Comparison of ENCODE assay signal across 13 cellular contexts in genomic region chr14:100688598-100689499, GRCh38. TPM values are rescaled to one million over a fixed set of nuclear protein-coding genes. Genes with fewer than 3 reads are reported as not detected.
DNase-seq lines count a peak whose midpoint lies in the region; TF ChIP-seq lines count a peak whose summit lies in the region.
"Had no signal": no experiment of that assay in that cellular context is flagged by ENCODE, and none has a peak within 500 bp of the region (broad histone marks: within the 10 kb centered on the region; RNA-seq: fewer than 3 reads in every experiment).

No MANE protein-coding gene starts in this region.

- WGBS in mammary epithelial cell (ENCODE audit: low coverage, missing lambda C conversion rate): 77% methylated on average over 21 of the region's 26 CpGs

- H3K27ac ChIP-seq in mammary epithelial cell (ENCODE audit: insufficient read depth, low read depth, low read length): no peak overlapping the region
- H3K27ac ChIP-seq in right atrium auricular region: no peak overlapping the region
- no peak overlapping the region for H3K27ac ChIP-seq in CD8-positive, alpha-beta memory T cell (ENCODE audit: low read depth, low read length)

- H3K4me3 ChIP-seq in MG63: no peak overlapping the region
- no peak overlapping the region for H3K4me3 ChIP-seq in mammary epithelial cell (replicated peaks in 1 of 3; ENCODE audit: insufficient read depth in 1 of 3, low read depth in 2 of 3, low read length in 3 of 3)
- no peak overlapping the region for H3K4me3 ChIP-seq in right atrium auricular region
- no peak overlapping the region for H3K4me3 ChIP-seq in CD8-positive, alpha-beta memory T cell (ENCODE audit: low read length)

- H3K36me3 Mint-ChIP-seq in CD8-positive, alpha-beta memory T cell: no peaks in the 10 kb centered on the region

- H3K4me3 Mint-ChIP-seq in CD8-positive, alpha-beta memory T cell: no peak overlapping the region

- no peak for TF ChIP-seq CTCF in mammary epithelial cell (conservative IDR thresholded peaks at IDR 0.05 in 1 of 2, IDR thresholded peaks at IDR 0.05 in 1 of 2; ENCODE audit: extremely low read depth in 1 of 2, insufficient read depth in 1 of 2, low read depth in 1 of 2, low read length in 2 of 2)
- TF ChIP-seq CTCF in right atrium auricular region (IDR thresholded peaks at IDR 0.05): no peak

- H4K20me1 ChIP-seq in mammary epithelial cell (ENCODE audit: insufficient read depth, low read length): no peaks in the 10 kb centered on the region

- H3K9me3 ChIP-seq in MG63 (no peaks in the 10 kb centered on the region), mammary epithelial cell (replicated peaks; ENCODE audit: insufficient read depth, low read length) (no peaks in the 10 kb centered on the region), right atrium auricular region (no peaks in the 10 kb centered on the region)
- no peaks in the 10 kb centered on the region for H3K9me3 ChIP-seq in CD8-positive, alpha-beta memory T cell (ENCODE audit: low read length)
- H3K9me3 ChIP-seq: Caco-2 had no signal

- H2AFZ ChIP-seq in mammary epithelial cell (ENCODE audit: low read depth, low read length): no peak overlapping the region

- peaks cover 8 to 28% of the 10 kb centered on the region in 2 donors for H3K27me3 Mint-ChIP-seq in CD8-positive, alpha-beta memory T cell

- H3K9me3 Mint-ChIP-seq in CD8-positive, alpha-beta memory T cell: peaks cover 0 to 1% (median 0%) of the 10 kb centered on the region in 5 donors

- H3K4me2 ChIP-seq in mammary epithelial cell (ENCODE audit: insufficient read depth, low read depth, low read length): peak overlapping the region; percentile 15

- H3K4me1 ChIP-seq in mammary epithelial cell (ENCODE audit: insufficient read depth, low read length): peaks cover 39% of the 10 kb centered on the region
- H3K4me1 ChIP-seq in right atrium auricular region: no peaks in the 10 kb centered on the region
- no peaks in the 10 kb centered on the region for H3K4me1 ChIP-seq in CD8-positive, alpha-beta memory T cell (ENCODE audit: insufficient read depth, low read length)
- H3K4me1 ChIP-seq: Caco-2 had no signal

- POLR2A ChIA-PET in CD8-positive, alpha-beta memory T cell (lab: Charles Lee): no interaction called here

- H3K27me3 ChIP-seq in MG63 (no peaks in the 10 kb centered on the region), mammary epithelial cell (ENCODE audit: insufficient read depth, low read length) (no peaks in the 10 kb centered on the region), right atrium auricular region (no peaks in the 10 kb centered on the region)
- no peaks in the 10 kb centered on the region for H3K27me3 ChIP-seq in CD8-positive, alpha-beta memory T cell (ENCODE audit: insufficient read depth, low read length, poor library complexity, severe bottlenecking)

- dilution Hi-C loops in mammary epithelial cell (cut with HindIII; ENCODE audit: low sequenced_read_pairs): no loop called here

- H3K27ac Mint-ChIP-seq in CD8-positive, alpha-beta memory T cell: no peak overlapping the region

- H3K4me1 Mint-ChIP-seq in CD8-positive, alpha-beta memory T cell: no peaks in the 10 kb centered on the region

- H3K36me3 ChIP-seq in MG63 (no peaks in the 10 kb centered on the region), mammary epithelial cell (ENCODE audit: insufficient read depth, low read length) (no peaks in the 10 kb centered on the region), right atrium auricular region (no peaks in the 10 kb centered on the region)
- no peaks in the 10 kb centered on the region for H3K36me3 ChIP-seq in CD8-positive, alpha-beta memory T cell (ENCODE audit: insufficient read depth, low read length)

- intact Hi-C loops in mammary epithelial cell (cut with micrococcal nuclease): no loop called here

- no TSS peak for BruUV-seq in mammary epithelial cell (replicated peaks; lab: Mats Ljungman, UMichigan)

- peak; percentile 34 for DNase-seq in Caki2 (ENCODE audit: low read depth)
- DNase-seq in MG63: peak; percentile 25
- DNase-seq in mammary epithelial cell: peak; percentile 48
- DNase-seq in myocyte (ENCODE audit: low read depth): peak; percentile 35
- DNase-seq in midbrain (lab: John Stamatoyannopoulos, UW): no peak
- DNase-seq in right atrium auricular region (ENCODE audit: low spot score): no peak
- no peak for DNase-seq in NCI-H524 (lab: John Stamatoyannopoulos, UW)
- DNase-seq in CD8-positive, alpha-beta memory T cell: no peak
- DNase-seq: activated CD4-positive, CD25-positive, alpha-beta regulatory T cell; Caco-2; NCI-H1436; substantia nigra had no signal

- in situ Hi-C loops in Caki2 (cut with HindIII; ENCODE audit: low pct_unique_long_range_greater_than_20kb, low sequenced_read_pairs): no loop called here
- in situ Hi-C loops in mammary epithelial cell (cut with MboI; ENCODE audit: low sequenced_read_pairs in 2 of 2): no loop called here

- CTCF ChIA-PET in mammary epithelial cell (lab: Charles Lee; ENCODE audit: low non-redundant PET): no interaction called here
- CTCF ChIA-PET in CD8-positive, alpha-beta memory T cell (lab: Charles Lee): no interaction called here

- H3K79me2 ChIP-seq in mammary epithelial cell (ENCODE audit: insufficient read depth, low read length): no peaks in the 10 kb centered on the region

- no peak overlapping the region for H3K9ac ChIP-seq in mammary epithelial cell (ENCODE audit: insufficient read depth, low read length)

RNA-seq across cellular contexts. Expression of gene DLK1, which starts 37.8 kb away (rescaled TPM):
- not detected in 2 replicates for total RNA-seq in Caki2 (2014; rRNA removed; shearing (Covaris generic); ENCODE audit: low replicate concordance)
- total RNA-seq in MG63 (2014; rRNA removed; shearing (Covaris generic); ENCODE audit: low replicate concordance): not detected in 2 replicates
- total RNA-seq in mammary epithelial cell (not detected), myocyte (not detected in 2 replicates), right atrium auricular region (not detected)
- polyA plus RNA-seq in mammary epithelial cell: not detected
- 3.8 TPM for polyA minus RNA-seq in mammary epithelial cell
- polyA plus RNA-seq in myocyte (2012): not detected
- not detected for total RNA-seq in CD8-positive, alpha-beta memory T cell
- not detected for polyA plus RNA-seq in CD8-positive, alpha-beta memory T cell
- total RNA-seq: Caco-2, dermis microvascular lymphatic vessel endothelial cell had no signal

Comparison
In these comparisons a context has a peak if more than half of its experiments do, and no peak if none do; other contexts are left out.
1. DNase-seq: peak in Caki2 (single experiment), MG63 (single experiment), mammary epithelial cell (single experiment) and myocyte (single experiment); none in midbrain (single experiment), right atrium auricular region (single experiment), NCI-H524 (0 of 2) and CD8-positive, alpha-beta memory T cell (0 of 5).